ENCODE assay signal across 8 cellular contexts in genomic region chr11:35173011-35173511, GRCh38. TPM values are rescaled to one million over a fixed set of nuclear protein-coding genes. Genes with fewer than 3 reads are reported as not detected.
A peak's percentile ranks its signal among the peaks of the same experiment; 100 is the strongest.
DNase-seq lines count a peak whose midpoint lies in the region; ATAC-seq and TF ChIP-seq lines count a peak whose summit lies in the region.

No MANE protein-coding gene starts in this region.

- H3K4me1 Mint-ChIP-seq in IgD-negative memory B cell (peaks cover 52 to 75% (median 63%) of the 10 kb centered on the region in 3 donors), type B pancreatic cell (ENCODE audit: unreplicated experiment) (peaks cover 18% of the 10 kb centered on the region)

- no peak overlapping the region for H3K56ac ChIP-seq in mesendoderm (ENCODE audit: low read length)

- H4K8ac ChIP-seq in mesendoderm (ENCODE audit: low read depth, low read length): no peak overlapping the region

- H3K27me3 Mint-ChIP-seq in IgD-negative memory B cell (no peaks in the 10 kb centered on the region), type B pancreatic cell (no peaks in the 10 kb centered on the region)

- no peak overlapping the region for H3K9ac ChIP-seq in mesendoderm (ENCODE audit: low read length)

- no peak overlapping the region for H2BK120ac ChIP-seq in mesendoderm (ENCODE audit: low read depth, low read length)

- H3K79me2 ChIP-seq in ACC112 (ENCODE audit: control insufficient read depth, insufficient read depth, low read length, unreplicated experiment) (peaks cover 95% of the 10 kb centered on the region), mesendoderm (ENCODE audit: control insufficient read depth, insufficient read depth, low read length) (no peaks in the 10 kb centered on the region)

- H2AFZ ChIP-seq in ACC112 (ENCODE audit: low read length, unreplicated experiment): no peak overlapping the region

- no peak overlapping the region for H4K5ac ChIP-seq in mesendoderm (ENCODE audit: low read length)

- no peak overlapping the region for H3K18ac ChIP-seq in mesendoderm (ENCODE audit: low read length)

- H3K9me3 Mint-ChIP-seq in IgD-negative memory B cell (peaks cover 0 to 1% (median 0%) of the 10 kb centered on the region in 3 donors), type B pancreatic cell (no peaks in the 10 kb centered on the region)

- H2BK15ac ChIP-seq in mesendoderm (replicated peaks; ENCODE audit: low read depth): no peak overlapping the region

- TF ChIP-seq CTCF in fibroblast of mammary gland (conservative IDR thresholded peaks at IDR 0.05; ENCODE audit: control insufficient read depth, insufficient read depth, low read depth, low read length) (no peak), type B pancreatic cell (conservative IDR thresholded peaks at IDR 0.05) (no peak)

- H3K27ac Mint-ChIP-seq in IgD-negative memory B cell (peak overlapping the region; percentile 75 to 99 (median 79)), type B pancreatic cell (peak overlapping the region; percentile 75)

- DNase-seq in fibroblast of mammary gland (ENCODE audit: low read depth): peak; percentile 67
- DNase-seq in type B pancreatic cell (ENCODE audit: extremely low spot score, unreplicated experiment): no peak
- DNase-seq in NCI-H774 (lab: John Stamatoyannopoulos, UW): no peak
- DNase-seq in OCI-M2 (lab: John Stamatoyannopoulos, UW; ENCODE audit: unreplicated experiment): no peak
- no peak for DNase-seq in mesendoderm

- ATAC-seq in GM19452 (IDR thresholded peaks at IDR 0.05; ENCODE audit: unreplicated experiment): peak; percentile 43

- H3K4me3 Mint-ChIP-seq in IgD-negative memory B cell (peak overlapping the region; percentile 58 to 95 (median 82)), type B pancreatic cell (no peak overlapping the region)

- H2AK5ac ChIP-seq in mesendoderm (ENCODE audit: low read length): no peak overlapping the region

- H2BK5ac ChIP-seq in mesendoderm (ENCODE audit: low read length): no peak overlapping the region

- H3K27ac ChIP-seq in ACC112 (ENCODE audit: low read depth, low read length): peak overlapping the region; percentile 76
- no peak overlapping the region for H3K27ac ChIP-seq in mesendoderm (ENCODE audit: low read depth, low read length)

- no peaks in the 10 kb centered on the region for H3K27me3 ChIP-seq in ACC112 (ENCODE audit: insufficient read depth, low read length)
- H3K27me3 ChIP-seq in mesendoderm (ENCODE audit: insufficient read depth, low read length, poor library complexity): no peaks in the 10 kb centered on the region

- no peak overlapping the region for H3K4ac ChIP-seq in mesendoderm (ENCODE audit: low read depth, low read length)

- peaks cover 84% of the 10 kb centered on the region for H3K4me1 ChIP-seq in ACC112 (ENCODE audit: control insufficient read depth, insufficient read depth, low read length, unreplicated experiment)
- peaks cover 8% of the 10 kb centered on the region for H3K4me1 ChIP-seq in mesendoderm (ENCODE audit: control insufficient read depth, low read depth, low read length)

- H3K4me2 ChIP-seq in mesendoderm (ENCODE audit: low read length): no peak overlapping the region

- WGBS in mesendoderm (ENCODE audit: extremely low coverage, insufficient coverage, low lambda C conversion rate): no CpG with 5 or more reads among the region's 2 CpGs

- H3K79me1 ChIP-seq in mesendoderm (ENCODE audit: low read length): no peaks in the 10 kb centered on the region

- no peak overlapping the region for H3K23ac ChIP-seq in mesendoderm (ENCODE audit: low read length)

- H3K36me3 Mint-ChIP-seq in IgD-negative memory B cell: peaks cover 16% of the 10 kb centered on the region
- no peaks in the 10 kb centered on the region for H3K36me3 Mint-ChIP-seq in type B pancreatic cell

- H3K4me3 ChIP-seq in ACC112 (ENCODE audit: low read depth, low read length) (peak overlapping the region; percentile 36; the same call in 1 of the 2 replicates), fibroblast of mammary gland (ENCODE audit: control insufficient read depth, low read depth, low read length) (no peak overlapping the region), mesendoderm (ENCODE audit: low read length) (no peak overlapping the region)

- H3K36me3 ChIP-seq in ACC112 (ENCODE audit: insufficient read depth, low read length) (peaks cover 24% of the 10 kb centered on the region), mesendoderm (ENCODE audit: control insufficient read depth, insufficient read depth, low read length) (no peaks in the 10 kb centered on the region)

RNA-seq across cellular contexts. Expression of gene CD44, which starts 34.1 kb away (rescaled TPM):
- 176 TPM for polyA plus RNA-seq in IgD-negative memory B cell
- 46.0 and 54.7 TPM in 2 replicates for total RNA-seq in type B pancreatic cell (ENCODE audit: low replicate concordance)
- 29.0 TPM for polyA plus RNA-seq in mesendoderm (2013, experiment 1 of 2)
- 30.1 TPM for polyA plus RNA-seq in mesendoderm (2013, experiment 2 of 2)
